15 cellular contexts compared by ENCODE assay signal in genomic region chr16:30723725-30724355, GRCh38. TPM values are rescaled to one million over a fixed set of nuclear protein-coding genes. Genes with fewer than 3 reads are reported as not detected.
A peak's percentile ranks its signal among the peaks of the same experiment; 100 is the strongest.
DNase-seq lines count a peak whose midpoint lies in the region; ATAC-seq and TF ChIP-seq lines count a peak whose summit lies in the region.
"Had no signal": no experiment of that assay in that cellular context is flagged by ENCODE, and none has a peak within 500 bp of the region (broad histone marks: within the 10 kb centered on the region; RNA-seq: fewer than 3 reads in every experiment).

No MANE protein-coding gene starts in this region.

- no peaks in the 10 kb centered on the region for H3K9me3 ChIP-seq in left ventricle myocardium inferior (replicated peaks)
- no peaks in the 10 kb centered on the region for H3K9me3 ChIP-seq in subcutaneous abdominal adipose tissue (ENCODE audit: control insufficient read depth in 5 of 5, low read length in 5 of 5)
- H3K9me3 ChIP-seq in HAP-1, result no peaks in the 10 kb centered on the region
- H3K9me3 ChIP-seq: upper lobe of left lung had no signal

- TF ChIP-seq CTCF in left ventricle myocardium inferior (IDR thresholded peaks at IDR 0.05; ENCODE audit: borderline replicate concordance) (no peak), coronary artery (IDR thresholded peaks at IDR 0.05) (no peak)

- peaks cover 57% of the 10 kb centered on the region for H3K36me3 Mint-ChIP-seq in activated naive CD8-positive, alpha-beta T cell treated with anti-CD3 and anti-CD28 coated beads for 36 hours

- H3K4me1 Mint-ChIP-seq in activated naive CD8-positive, alpha-beta T cell treated with anti-CD3 and anti-CD28 coated beads for 36 hours, result peaks cover 5% of the 10 kb centered on the region

- H3K4me3 Mint-ChIP-seq in activated naive CD8-positive, alpha-beta T cell treated with anti-CD3 and anti-CD28 coated beads for 36 hours, result no peak overlapping the region

- H3K9me3 Mint-ChIP-seq in activated naive CD8-positive, alpha-beta T cell treated with anti-CD3 and anti-CD28 coated beads for 36 hours, result no peaks in the 10 kb centered on the region

- intact Hi-C loops in left ventricle myocardium inferior (cut with micrococcal nuclease), result no loop called here
- intact Hi-C loops in Right ventricle myocardium inferior (cut with DNase I), result no loop called here

- no peaks in the 10 kb centered on the region for H3K27me3 Mint-ChIP-seq in activated naive CD8-positive, alpha-beta T cell treated with anti-CD3 and anti-CD28 coated beads for 36 hours

- peak overlapping the region; percentile 42 for H3K27ac ChIP-seq in left ventricle myocardium inferior (replicated peaks)
- H3K27ac ChIP-seq in subcutaneous abdominal adipose tissue (ENCODE audit: low read depth, low read length), result peak overlapping the region; percentile 87
- no peak overlapping the region for H3K27ac ChIP-seq in coronary artery
- H3K27ac ChIP-seq: hepatocyte had no signal

- no peak for ATAC-seq in Right ventricle myocardium inferior
- ATAC-seq in left lobe of liver, result peak; percentile 19
- no peak for ATAC-seq in HG03025 (IDR thresholded peaks at IDR 0.05; ENCODE audit: low FRiP score, unreplicated experiment)

- peak overlapping the region; percentile 50 for H3K27ac Mint-ChIP-seq in activated naive CD8-positive, alpha-beta T cell treated with anti-CD3 and anti-CD28 coated beads for 36 hours

- no peaks in the 10 kb centered on the region for H3K27me3 ChIP-seq in left ventricle myocardium inferior (ENCODE audit: low read depth)
- no peaks in the 10 kb centered on the region for H3K27me3 ChIP-seq in subcutaneous abdominal adipose tissue (ENCODE audit: control insufficient read depth in 5 of 5, insufficient read depth in 4 of 5, low read length in 5 of 5)
- H3K27me3 ChIP-seq in HAP-1 (ENCODE audit: low read depth), result no peaks in the 10 kb centered on the region
- H3K27me3 ChIP-seq: hepatocyte, upper lobe of left lung had no signal

- H3K4me1 ChIP-seq in left ventricle myocardium inferior (peaks cover 5% of the 10 kb centered on the region), subcutaneous abdominal adipose tissue (ENCODE audit: control insufficient read depth in 5 of 5, insufficient read depth in 5 of 5, low read length in 5 of 5) (peaks cover 0 to 48% (median 32%) of the 10 kb centered on the region in 5 donors), HAP-1 (peaks cover 12% of the 10 kb centered on the region)
- H3K4me1 ChIP-seq: upper lobe of left lung had no signal

- H3K4me3 ChIP-seq in left ventricle myocardium inferior (no peak overlapping the region), subcutaneous abdominal adipose tissue (ENCODE audit: low read depth in 1 of 5, low read length in 5 of 5) (no peak overlapping the region), coronary artery (no peak overlapping the region), HAP-1 (no peak overlapping the region)
- H3K4me3 ChIP-seq: hepatocyte, upper lobe of left lung had no signal

- in situ Hi-C loops in HAP-1 (cut with MboI; ENCODE audit: low sequenced_read_pairs), result no loop called here

- no peak for DNase-seq in left ventricle myocardium inferior
- no peak for DNase-seq in Right ventricle myocardium inferior (ENCODE audit: missing footprints)
- no peak for DNase-seq in activated naive CD8-positive, alpha-beta T cell treated with anti-CD3 and anti-CD28 coated beads for 36 hours
- no peak for DNase-seq in left lobe of liver (ENCODE audit: low spot score)
- DNase-seq in coronary artery (ENCODE audit: low spot score), result no peak
- DNase-seq in HAP-1 (ENCODE audit: low spot score in 2 of 2), result no peak
- DNase-seq: activated CD4-positive, CD25-positive, alpha-beta regulatory T cell; activated CD8-positive, alpha-beta memory T cell treated with anti-CD3 and anti-CD28 coated beads, Interleukin-2, amount 50 U/mL, for 48 hours; amniotic stem cell; dermis blood vessel endothelial cell; RPMI8226 had no signal

- peaks cover 84% of the 10 kb centered on the region for H3K36me3 ChIP-seq in left ventricle myocardium inferior
- H3K36me3 ChIP-seq in subcutaneous abdominal adipose tissue (ENCODE audit: control insufficient read depth in 5 of 5, insufficient read depth in 5 of 5, low read length in 5 of 5), result peaks cover 7 to 74% (median 65%) of the 10 kb centered on the region in 5 donors
- peaks cover 79% of the 10 kb centered on the region for H3K36me3 ChIP-seq in HAP-1 (replicated peaks)

- H3K9ac ChIP-seq in subcutaneous abdominal adipose tissue (ENCODE audit: low read length in 5 of 5), result no peak overlapping the region

RNA-seq across cellular contexts. Expression of gene PHKG2, which starts 24.4 kb away (rescaled TPM):
- total RNA-seq in left ventricle myocardium inferior (15.6 TPM), Right ventricle myocardium inferior (12.6 TPM), left lobe of liver (23.0 TPM)
- total RNA-seq in activated naive CD8-positive, alpha-beta T cell treated with anti-CD3 and anti-CD28 coated beads for 36 hours, result 10 to 100 TPM; 31.1 to 32.0 TPM

RNA-seq across cellular contexts. Expression of gene SRCAP, which starts 24.9 kb away (rescaled TPM):
- total RNA-seq in left ventricle myocardium inferior (42.5 TPM), Right ventricle myocardium inferior (39.7 TPM), left lobe of liver (27.7 TPM)
- 10 to 100 TPM; 66.1 to 72.6 TPM for total RNA-seq in activated naive CD8-positive, alpha-beta T cell treated with anti-CD3 and anti-CD28 coated beads for 36 hours

RNA-seq across cellular contexts. Expression of gene CFAP119, which starts 38.0 kb away (rescaled TPM):
- 0.69 TPM for total RNA-seq in left ventricle myocardium inferior
- total RNA-seq in Right ventricle myocardium inferior, result 0.89 TPM
- 1 to 10 TPM; 3.7 to 6.4 TPM for total RNA-seq in activated naive CD8-positive, alpha-beta T cell treated with anti-CD3 and anti-CD28 coated beads for 36 hours
- total RNA-seq in left lobe of liver, result 0.40 TPM

RNA-seq across cellular contexts. Expression of gene RNF40, which starts 38.3 kb away (rescaled TPM):
- 35.6 TPM for total RNA-seq in left ventricle myocardium inferior
- total RNA-seq in Right ventricle myocardium inferior, result 42.6 TPM
- 100 to 1,000 TPM in 1 of 2 experiments, 10 to 100 TPM in 1; 95.2 to 107 TPM for total RNA-seq in activated naive CD8-positive, alpha-beta T cell treated with anti-CD3 and anti-CD28 coated beads for 36 hours
- 35.7 TPM for total RNA-seq in left lobe of liver

Comparison
In these comparisons a context has a peak if more than half of its experiments do, and no peak if none do; other contexts are left out.
1. H3K27ac ChIP-seq: peak in left ventricle myocardium inferior (single experiment) and subcutaneous abdominal adipose tissue (single experiment); none in coronary artery (0 of 2).